In the genomic region with DNA sequence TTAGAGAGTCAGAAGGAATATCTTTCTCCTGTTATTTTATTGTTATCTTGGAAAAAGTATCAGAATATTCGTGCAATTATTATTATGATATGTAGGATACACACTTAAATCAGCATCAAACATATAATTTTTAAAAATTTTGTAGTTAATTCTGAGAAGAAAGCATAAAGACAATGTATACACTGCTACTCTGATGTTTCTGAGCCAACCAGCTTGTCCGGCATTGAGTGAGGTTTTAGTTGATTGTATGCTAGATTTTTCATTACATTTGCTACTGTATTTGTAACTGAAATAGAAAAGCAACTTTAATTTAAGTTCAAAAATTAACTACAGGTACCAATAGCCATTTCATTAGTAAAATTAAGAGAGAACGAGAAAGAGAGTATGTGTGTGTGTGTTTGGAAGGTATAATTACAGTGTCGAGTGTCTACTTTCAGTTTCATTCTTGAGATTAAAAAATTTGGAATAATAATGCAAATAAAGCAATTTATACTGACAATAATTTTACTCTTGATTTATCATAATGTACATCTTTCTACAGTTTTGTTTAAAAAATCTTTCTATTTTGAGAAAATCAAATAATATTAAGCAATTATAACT, we compare ENCODE assay signal across 9 cellular contexts.
DNase-seq lines count a peak whose midpoint lies in the region; ATAC-seq and TF ChIP-seq lines count a peak whose summit lies in the region.
"Had no signal": no experiment of that assay in that cellular context is flagged by ENCODE, and none has a peak within 500 bp of the region (broad histone marks: within the 10 kb centered on the region; RNA-seq: fewer than 3 reads in every experiment).

No MANE protein-coding gene starts in this region.

- no peak overlapping the region for H3K23ac ChIP-seq in trophoblast cell (ENCODE audit: low read length)

- H2BK120ac ChIP-seq in trophoblast cell (ENCODE audit: insufficient read depth, low read length, poor library complexity) = no peak overlapping the region

- no peak overlapping the region for H2AK5ac ChIP-seq in trophoblast cell (ENCODE audit: low read length)

- H4K91ac ChIP-seq in trophoblast cell (ENCODE audit: low read depth, low read length) = no peak overlapping the region

- POLR2A ChIA-PET in activated CD4-positive, alpha-beta memory T cell treated with anti-CD3 and anti-CD28 coated beads, Interleukin-2, amount 10 ng/mL, durations not matched to agents 7 days and 5 days (lab: Charles Lee) = no interaction called here

- H3K27me3 ChIP-seq in BLaER1 (no peaks in the 10 kb centered on the region), lower lobe of right lung (ENCODE audit: low read depth) (no peaks in the 10 kb centered on the region), trophoblast cell (ENCODE audit: insufficient read depth, low read length) (no peaks in the 10 kb centered on the region)

- no peak overlapping the region for H3K4ac ChIP-seq in trophoblast cell (ENCODE audit: low read depth, low read length)

- no peak overlapping the region for H3K18ac ChIP-seq in trophoblast cell (ENCODE audit: low read length)

- CTCF ChIA-PET in activated CD4-positive, alpha-beta memory T cell treated with anti-CD3 and anti-CD28 coated beads, Interleukin-2, amount 10 ng/mL, durations not matched to agents 7 days and 5 days (lab: Charles Lee) = no interaction called here

- H3K4me2 ChIP-seq in BLaER1 (peak overlapping the region; percentile 71), trophoblast cell (ENCODE audit: low read length) (no peak overlapping the region)

- DNase-seq in activated CD4-positive, alpha-beta memory T cell treated with anti-CD3 and anti-CD28 coated beads, Interleukin-2, amount 10 ng/mL, durations not matched to agents 7 days and 5 days = no peak
- DNase-seq in lower lobe of right lung (no peak), progenitor cell of endocrine pancreas (ENCODE audit: low spot score, unreplicated experiment) (no peak), trophoblast cell (no peak), iPS-NIHi7 (ENCODE audit: extremely low spot score) (no peak)

- H3K36me3 Mint-ChIP-seq in activated CD4-positive, alpha-beta memory T cell treated with anti-CD3 and anti-CD28 coated beads, Interleukin-2, amount 10 ng/mL, durations not matched to agents 7 days and 5 days (ENCODE audit: low read depth) = no peaks in the 10 kb centered on the region
- no peaks in the 10 kb centered on the region for H3K36me3 Mint-ChIP-seq in progenitor cell of endocrine pancreas (ENCODE audit: insufficient read depth)

- H3K4me1 ChIP-seq in BLaER1 = peaks cover 5% of the 10 kb centered on the region; the same call in 1 of the 2 replicates
- no peaks in the 10 kb centered on the region for H3K4me1 ChIP-seq in lower lobe of right lung
- no peaks in the 10 kb centered on the region for H3K4me1 ChIP-seq in trophoblast cell (ENCODE audit: control insufficient read depth in 1 of 2, insufficient read depth in 2 of 2, low read length in 2 of 2)

- H3K4me3 ChIP-seq in BLaER1 (peak overlapping the region; percentile 66), lower lobe of right lung (peak overlapping the region; percentile 38), trophoblast cell (ENCODE audit: low read depth, low read length) (no peak overlapping the region)

- H2AFZ ChIP-seq in trophoblast cell (ENCODE audit: insufficient read depth, low read length, poor library complexity) = no peak overlapping the region

- H3K9me3 ChIP-seq in BLaER1 (no peaks in the 10 kb centered on the region), KOPT-K1 (ENCODE audit: insufficient read depth, low read length, poor library complexity, severe bottlenecking) (no peaks in the 10 kb centered on the region), lower lobe of right lung (no peaks in the 10 kb centered on the region), trophoblast cell (ENCODE audit: insufficient read depth, low read depth, low read length) (no peaks in the 10 kb centered on the region)

- whole genome bisulfite sequencing in trophoblast cell (ENCODE audit: extremely low coverage, insufficient coverage, insufficient read length) = 100% methylated on average over 2 of the region's 4 CpGs

- H3K9ac ChIP-seq in BLaER1 (peak overlapping the region; percentile 72), trophoblast cell (ENCODE audit: low read length) (no peak overlapping the region)

- H2BK5ac ChIP-seq in trophoblast cell (ENCODE audit: low read depth, low read length, poor library complexity) = no peak overlapping the region

- H3K27ac ChIP-seq in BLaER1 (peak overlapping the region; percentile 68), KOPT-K1 (ENCODE audit: low read depth, low read length, poor library complexity, severe bottlenecking) (peak overlapping the region; percentile 52), lower lobe of right lung (no peak overlapping the region), trophoblast cell (ENCODE audit: low read depth, low read length) (no peak overlapping the region)
- H3K27ac ChIP-seq: HL-60 had no signal

- intact Hi-C loops in lower lobe of right lung (cut with DNase I) = no loop called here

- H4K12ac ChIP-seq in trophoblast cell (ENCODE audit: low read depth, low read length) = no peak overlapping the region

- TF ChIP-seq CTCF in lower lobe of right lung (IDR thresholded peaks at IDR 0.05) = no peak
- no peak for TF ChIP-seq CTCF in progenitor cell of endocrine pancreas (IDR thresholded peaks at IDR 0.05; ENCODE audit: unreplicated experiment)

- no peak overlapping the region for H4K8ac ChIP-seq in trophoblast cell (ENCODE audit: low read depth, low read length)

- H3K4me3 Mint-ChIP-seq in activated CD4-positive, alpha-beta memory T cell treated with anti-CD3 and anti-CD28 coated beads, Interleukin-2, amount 10 ng/mL, durations not matched to agents 7 days and 5 days = peak overlapping the region; percentile 43
- no peak overlapping the region for H3K4me3 Mint-ChIP-seq in progenitor cell of endocrine pancreas (ENCODE audit: low read depth)

- no peaks in the 10 kb centered on the region for H3K36me3 ChIP-seq in BLaER1
- no peaks in the 10 kb centered on the region for H3K36me3 ChIP-seq in KOPT-K1 (ENCODE audit: insufficient read depth, low read length)
- no peaks in the 10 kb centered on the region for H3K36me3 ChIP-seq in lower lobe of right lung
- no peaks in the 10 kb centered on the region for H3K36me3 ChIP-seq in trophoblast cell (ENCODE audit: control insufficient read depth in 1 of 2, insufficient read depth in 2 of 2, low read length in 2 of 2)

- no peak for ATAC-seq in lower lobe of right lung
- no peak for ATAC-seq in HG02588 (IDR thresholded peaks at IDR 0.05; ENCODE audit: unreplicated experiment)

- H3K79me2 ChIP-seq in trophoblast cell (ENCODE audit: control insufficient read depth, insufficient read depth, low read length, poor library complexity) = no peaks in the 10 kb centered on the region

- no peaks in the 10 kb centered on the region for H3K79me1 ChIP-seq in trophoblast cell (ENCODE audit: low read length)

- H3K9me3 Mint-ChIP-seq in activated CD4-positive, alpha-beta memory T cell treated with anti-CD3 and anti-CD28 coated beads, Interleukin-2, amount 10 ng/mL, durations not matched to agents 7 days and 5 days = no peaks in the 10 kb centered on the region
- no peaks in the 10 kb centered on the region for H3K9me3 Mint-ChIP-seq in progenitor cell of endocrine pancreas (ENCODE audit: low read depth)

- no peaks in the 10 kb centered on the region for H3K4me1 Mint-ChIP-seq in activated CD4-positive, alpha-beta memory T cell treated with anti-CD3 and anti-CD28 coated beads, Interleukin-2, amount 10 ng/mL, durations not matched to agents 7 days and 5 days
- no peaks in the 10 kb centered on the region for H3K4me1 Mint-ChIP-seq in progenitor cell of endocrine pancreas (ENCODE audit: low read depth)

- no peaks in the 10 kb centered on the region for H4K20me1 ChIP-seq in BLaER1

- H3K14ac ChIP-seq in trophoblast cell (ENCODE audit: low read length) = no peak overlapping the region

- no peaks in the 10 kb centered on the region for H3K27me3 Mint-ChIP-seq in activated CD4-positive, alpha-beta memory T cell treated with anti-CD3 and anti-CD28 coated beads, Interleukin-2, amount 10 ng/mL, durations not matched to agents 7 days and 5 days
- H3K27me3 Mint-ChIP-seq in progenitor cell of endocrine pancreas = no peaks in the 10 kb centered on the region

- H2BK12ac ChIP-seq in trophoblast cell (ENCODE audit: low read length) = no peak overlapping the region

- H3K27ac Mint-ChIP-seq in activated CD4-positive, alpha-beta memory T cell treated with anti-CD3 and anti-CD28 coated beads, Interleukin-2, amount 10 ng/mL, durations not matched to agents 7 days and 5 days = no peak overlapping the region
- H3K27ac Mint-ChIP-seq in progenitor cell of endocrine pancreas = no peak overlapping the region

Comparison
In these comparisons a context has a peak if more than half of its experiments do, and no peak if none do; other contexts are left out.
1. H3K27ac ChIP-seq: peak in BLaER1 (single experiment) and KOPT-K1 (single experiment); none in lower lobe of right lung (single experiment) and trophoblast cell (single experiment).